Comparison of ENCODE assay signal across 22 cellular contexts in the genomic region with DNA sequence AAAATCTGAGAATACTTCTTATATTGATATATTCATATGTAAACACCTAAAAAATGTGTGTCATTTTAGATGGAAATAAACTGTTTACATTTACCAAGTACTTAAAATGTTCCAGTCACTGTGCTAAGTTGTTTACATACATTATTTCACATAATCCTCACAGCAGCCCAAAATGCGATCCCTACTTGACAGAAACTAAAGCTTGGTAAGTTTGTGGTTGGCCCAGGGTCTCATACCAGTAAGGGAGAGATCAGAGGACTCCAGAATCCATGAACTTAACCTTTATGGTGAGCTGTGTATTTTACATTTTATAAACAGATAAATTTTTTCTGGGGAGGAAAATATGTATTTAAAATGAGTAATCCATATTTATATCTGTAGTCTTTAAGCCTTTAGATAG.
"Had no signal": no experiment of that assay in that cellular context is flagged by ENCODE, and none has a peak within 500 bp of the region (broad histone marks: within the 10 kb centered on the region; RNA-seq: fewer than 3 reads in every experiment).

No MANE protein-coding gene starts in this region.

- H3K4me1 ChIP-seq: left lung, right atrium auricular region, vagina had no signal

- H3K27ac ChIP-seq: hepatocyte, left lung, ovary, right atrium auricular region, right lobe of liver, tibial nerve, vagina had no signal

- H3K27me3 ChIP-seq: hepatocyte, left lung, ovary, right atrium auricular region, right lobe of liver, tibial nerve, vagina had no signal

- FAIRE-seq: islet of Langerhans, kidney had no signal

- H3K9me3 ChIP-seq: left lung, mucosa of descending colon, ovary, right atrium auricular region, right lobe of liver, tibial nerve, vagina had no signal

- H3K36me3 ChIP-seq: left lung, ovary, right atrium auricular region, right lobe of liver, vagina had no signal

- DNase-seq: kidney; left colon; left lung; midbrain; mucosa of descending colon; naive thymus-derived CD4-positive, alpha-beta T cell; ovary; right lobe of liver; stimulated activated CD4-positive, alpha-beta T cell treated with anti-CD3 and anti-CD28 coated beads, Interleukin-1b, Interleukin-23, amount 100 ng/mL, for 48 hours; stimulated activated CD4-positive, alpha-beta T cell treated with anti-CD3 and anti-CD28 coated beads, Interleukin-2, amount 100 ng/mL, for 48 hours; stimulated activated CD4-positive, alpha-beta T cell treated with anti-CD3 and anti-CD28 coated beads, Interleukin-4, amount 100 ng/mL, for 4 hours; stimulated activated CD8-positive, alpha-beta memory T cell treated with anti-CD3 and anti-CD28 coated beads, Interleukin-4, amount 100 ng/mL, for 48 hours; stimulated activated naive CD4-positive, alpha-beta T cell treated with Interleukin-2 at 50 U/mL for 16 hours; stimulated activated naive CD8-positive, alpha-beta T cell treated with anti-CD3 and anti-CD28 coated beads, Interleukin-15, amount 100 ng/mL, for 72 hours; substantia nigra had no signal

- H3K4me3 ChIP-seq: hepatocyte, left lung, lung, mucosa of descending colon, ovary, right atrium auricular region, right lobe of liver, smooth muscle cell, tibial nerve, vagina had no signal
